ENCODE assay signal across 8 cellular contexts in genomic region chr2:68157002-68157401, GRCh38. TPM values are rescaled to one million over a fixed set of nuclear protein-coding genes. Genes with fewer than 3 reads are reported as not detected.
DNase-seq lines count a peak whose midpoint lies in the region; ATAC-seq and TF ChIP-seq lines count a peak whose summit lies in the region.

No MANE protein-coding gene starts in this region.

- H3K4me3 Mint-ChIP-seq in neural crest cell = peak overlapping the region; percentile 92

- H3K36me3 Mint-ChIP-seq in neural crest cell (ENCODE audit: low read depth) = peaks cover 2% of the 10 kb centered on the region

- no peak for TF ChIP-seq CTCF in RWPE1 (conservative IDR thresholded peaks at IDR 0.05; ENCODE audit: low read depth)
- TF ChIP-seq CTCF in neural crest cell (conservative IDR thresholded peaks at IDR 0.05) = no peak

- no peaks in the 10 kb centered on the region for H3K9me3 Mint-ChIP-seq in neural crest cell

- DNase-seq in activated gamma-delta T cell (lab: John Stamatoyannopoulos, UW) = peak; percentile 22
- no peak for DNase-seq in activated gamma-delta T cell treated with Interleukin-2 at 50 U/mL for 16 hours
- DNase-seq in RWPE1 (ENCODE audit: low spot score) = no peak
- no peak for DNase-seq in neural crest cell (ENCODE audit: low read depth, low spot score)
- DNase-seq in retina = no peak
- DNase-seq in NCI-H1436 treated with DMSO at 0.1 percent for 48 hours (lab: John Stamatoyannopoulos, UW) = no peak

- peaks cover 25% of the 10 kb centered on the region for H3K4me1 Mint-ChIP-seq in neural crest cell

- peak; percentile 25 for ATAC-seq in HG02763 (IDR thresholded peaks at IDR 0.05; ENCODE audit: unreplicated experiment)
- ATAC-seq in esophagus mucosa = peak; percentile 45

- H3K27ac Mint-ChIP-seq in neural crest cell (ENCODE audit: unreplicated experiment) = peak overlapping the region; percentile 100

- H3K27ac ChIP-seq in RWPE1 = peak overlapping the region; percentile 94

- POLR2A ChIA-PET in RWPE1 (lab: Yijun Ruan, JAX; ENCODE audit: low non-redundant PET) = no interaction called here

- H3K27me3 Mint-ChIP-seq in neural crest cell (ENCODE audit: low read depth) = no peaks in the 10 kb centered on the region

- CTCF ChIA-PET in RWPE1 (lab: Yijun Ruan, JAX) = no interaction called here

RNA-seq across cellular contexts. Expression of gene PNO1, which starts 0.7 kb away (rescaled TPM):
- total RNA-seq in esophagus mucosa (10.8 TPM), neural crest cell (20.3 and 20.8 TPM in 2 replicates)
